Comparison of ENCODE assay signal across 8 cellular contexts in the genomic region with DNA sequence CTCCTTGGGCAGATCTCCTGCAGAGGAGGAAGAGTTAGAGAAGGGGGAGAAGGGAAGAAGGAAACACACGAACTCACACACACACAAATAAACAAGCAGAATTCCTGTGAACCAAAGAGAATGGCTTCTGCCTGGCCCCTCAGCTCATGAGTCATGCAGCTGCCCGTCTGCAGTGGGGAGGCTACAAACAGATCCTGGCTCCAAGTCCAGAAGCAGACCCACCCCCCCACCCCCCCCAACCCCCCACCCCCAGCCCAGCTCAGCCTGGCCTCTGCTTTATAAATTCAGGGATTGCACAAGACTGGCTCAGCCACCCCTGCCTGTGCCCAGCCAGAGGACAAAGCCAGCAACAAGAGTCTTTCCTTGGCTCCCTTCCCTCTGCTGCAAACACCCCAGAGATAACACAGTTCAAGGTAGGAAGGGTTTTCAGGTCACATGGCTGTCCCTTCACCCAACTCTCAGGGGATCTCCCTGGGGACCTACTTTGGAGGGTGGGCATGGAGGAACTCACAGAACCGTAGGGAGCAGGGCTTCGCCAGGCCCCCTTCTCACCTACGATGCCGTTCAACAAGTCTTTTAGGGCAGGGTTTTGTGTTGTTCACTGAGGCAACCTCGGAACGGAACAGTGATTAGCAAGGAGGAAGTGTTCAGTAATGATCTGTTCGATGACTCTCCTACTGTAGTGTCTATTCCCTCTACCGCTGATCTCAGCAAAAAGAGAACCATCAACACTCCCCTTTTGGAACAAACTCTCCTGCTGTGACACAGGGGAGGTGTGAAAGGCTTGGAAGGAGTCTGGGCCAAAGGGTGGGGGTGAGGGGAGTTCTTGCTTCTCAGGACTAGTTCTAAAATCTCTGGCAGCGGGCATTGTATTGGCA. TPM values are rescaled to one million over a fixed set of nuclear protein-coding genes. Genes with fewer than 3 reads are reported as not detected.
DNase-seq lines count a peak whose midpoint lies in the region; ATAC-seq and TF ChIP-seq lines count a peak whose summit lies in the region.

No MANE protein-coding gene starts in this region.

- peak overlapping the region; percentile 35 for H3K9ac ChIP-seq in mucosa of stomach (ENCODE audit: low read length)

- no peaks in the 10 kb centered on the region for H3K27me3 Mint-ChIP-seq in Caco-2 (ENCODE audit: insufficient read depth, unreplicated experiment)

- ATAC-seq in mucosa of descending colon: no peak

- H3K36me3 Mint-ChIP-seq in Caco-2 (ENCODE audit: insufficient read depth, unreplicated experiment): peaks cover 49% of the 10 kb centered on the region

- H3K4me1 Mint-ChIP-seq in Caco-2 (ENCODE audit: low read depth, unreplicated experiment): peaks cover 50% of the 10 kb centered on the region

- no peaks in the 10 kb centered on the region for H3K9me3 Mint-ChIP-seq in Caco-2 (ENCODE audit: unreplicated experiment)

- H3K27me3 ChIP-seq in Caco-2 (replicated peaks; ENCODE audit: control insufficient read depth, insufficient read depth, low read length): no peaks in the 10 kb centered on the region
- no peaks in the 10 kb centered on the region for H3K27me3 ChIP-seq in mucosa of stomach (ENCODE audit: control insufficient read depth, insufficient read depth, low read length)

- CTCF ChIA-PET in Caco-2 (lab: Charles Lee): no interaction called here
- CTCF ChIA-PET in HEK293T (lab: Yijun Ruan, JAX): no interaction called here

- H3K9me3 ChIP-seq in Caco-2 (no peaks in the 10 kb centered on the region), mucosa of stomach (ENCODE audit: control insufficient read depth, low read length) (no peaks in the 10 kb centered on the region), mucosa of descending colon (no peaks in the 10 kb centered on the region)

- peaks cover 56% of the 10 kb centered on the region for H3K4me1 ChIP-seq in Caco-2
- H3K4me1 ChIP-seq in mucosa of stomach (ENCODE audit: control insufficient read depth, insufficient read depth, low read length): peaks cover 66% of the 10 kb centered on the region
- H3K4me1 ChIP-seq in mucosa of descending colon (ENCODE audit: low read depth): peaks cover 27% of the 10 kb centered on the region

- TF ChIP-seq CTCF in Caco-2 (IDR thresholded peaks at IDR 0.05; ENCODE audit: insufficient read depth in 1 of 2, low read depth in 1 of 2, low read length in 1 of 2, severe bottlenecking in 1 of 2, unreplicated experiment in 1 of 2) (no peak), mucosa of descending colon (IDR thresholded peaks at IDR 0.05) (no peak)

- H3K4me3 ChIP-seq in Caco-2 (ENCODE audit: low read depth, low read length) (no peak overlapping the region), mucosa of stomach (ENCODE audit: low read length) (no peak overlapping the region), mucosa of descending colon (no peak overlapping the region)

- no TSS peak for BruUV-seq in Caco-2 (replicated peaks; lab: Mats Ljungman, UMichigan)

- no peak overlapping the region for H3K4me3 Mint-ChIP-seq in Caco-2 (ENCODE audit: unreplicated experiment)

- DNase-seq in Caco-2 (no peak), MV-4-11 (lab: John Stamatoyannopoulos, UW) (peak; percentile 68), dedifferentiated amniotic fluid mesenchymal stem cell (ENCODE audit: extremely low spot score) (peak; percentile 79), HEK293T (ENCODE audit: extremely low spot score) (no peak), NCI-H1417 (lab: John Stamatoyannopoulos, UW) (no peak), mucosa of descending colon (no peak), COR-L47 (lab: John Stamatoyannopoulos, UW) (no peak)

- H3K27ac Mint-ChIP-seq in Caco-2 (ENCODE audit: unreplicated experiment): peak overlapping the region; percentile 90

- intact Hi-C loops in Caco-2 (cut with micrococcal nuclease; ENCODE audit: unreplicated experiment) (no loop called here), mucosa of descending colon (cut with DNase I, micrococcal nuclease) (loop anchor here in 1 of 2 donors (10.0 kb wide), 1 partner anchor 87 kb away; no protein-coding TSS in a partner anchor)

- POLR2A ChIA-PET in Caco-2 (lab: Charles Lee) (no interaction called here), HEK293T (lab: Yijun Ruan, JAX) (no interaction called here)

- peaks cover 1% of the 10 kb centered on the region for H3K36me3 ChIP-seq in Caco-2 (ENCODE audit: control insufficient read depth, insufficient read depth, low read length)
- no peaks in the 10 kb centered on the region for H3K36me3 ChIP-seq in mucosa of stomach (ENCODE audit: control insufficient read depth, insufficient read depth, low read length)
- H3K36me3 ChIP-seq in mucosa of descending colon (ENCODE audit: low read depth): no peaks in the 10 kb centered on the region

TF ChIP-seq in HEK293T, 16 proteins besides CTCF, POLR2A, EP300 and RAD21:
- no peak for TF ChIP-seq FOXK2 (IDR thresholded peaks at IDR 0.05)
- TF ChIP-seq SP1 (IDR thresholded peaks at IDR 0.05): no peak

RNA-seq across cellular contexts. Expression of gene RPL27A, which starts 35.5 kb away (rescaled TPM):
- total RNA-seq in Caco-2 (2022) (1,008 and 1,047 TPM in 2 replicates), mucosa of descending colon (100 to 1,000 TPM; 634 to 807 (median 704) TPM)

RNA-seq across cellular contexts. Expression of gene TRIM66, which starts 35.6 kb away (rescaled TPM):
- total RNA-seq in Caco-2 (2022): 18.4 and 21.1 TPM in 2 replicates
- 10 to 100 TPM in 2 of 3 donors, 1 to 10 TPM in 1; 9.6 to 21.3 (median 15.9) TPM for total RNA-seq in mucosa of descending colon

Comparison
In these comparisons a context has a peak if more than half of its experiments do, and no peak if none do; other contexts are left out.
1. DNase-seq: peak in MV-4-11 (single experiment) and dedifferentiated amniotic fluid mesenchymal stem cell (single experiment); none in Caco-2 (0 of 2), HEK293T (single experiment), NCI-H1417 (0 of 3), mucosa of descending colon (0 of 3) and COR-L47 (single experiment).